1 cellular context compared by ENCODE assay signal in the genomic region with DNA sequence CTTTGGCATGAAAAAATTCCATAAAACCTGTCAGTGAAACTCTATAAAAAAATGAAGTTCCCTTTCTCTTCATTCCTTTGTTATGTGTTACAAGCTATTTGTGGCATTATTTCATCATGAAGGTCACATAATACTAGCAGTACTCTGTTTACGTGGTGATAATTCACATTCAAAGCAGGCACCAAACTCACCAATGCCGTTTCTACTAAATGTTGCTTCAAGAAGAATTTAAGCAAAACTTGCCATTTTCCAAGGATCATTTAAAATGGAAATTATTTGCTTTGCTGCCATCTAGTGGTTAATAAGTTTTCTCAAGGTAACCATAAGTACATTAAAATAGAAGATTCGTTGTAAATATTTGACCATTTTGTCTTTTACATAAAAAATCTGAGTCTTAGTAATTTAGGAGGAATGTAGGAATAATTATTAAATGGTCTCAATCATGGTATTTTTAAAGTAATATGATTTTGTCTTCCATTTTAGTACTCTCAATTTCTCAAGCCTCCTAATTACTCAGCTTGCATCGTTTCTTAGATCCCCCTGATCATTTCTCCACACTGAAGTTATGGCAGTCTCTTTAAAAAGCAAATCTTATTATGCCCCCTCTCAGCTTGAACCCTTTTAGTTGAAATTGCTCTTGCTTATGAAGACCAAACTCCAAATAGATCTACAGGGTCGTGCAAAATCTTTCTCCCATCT.
TF ChIP-seq lines count a peak whose summit lies in the region.

No MANE protein-coding gene starts in this region.

TF ChIP-seq in GM23338, 12 proteins besides CTCF, POLR2A, EP300 and RAD21 (continued from another document):
- TF ChIP-seq, protein P1, sequence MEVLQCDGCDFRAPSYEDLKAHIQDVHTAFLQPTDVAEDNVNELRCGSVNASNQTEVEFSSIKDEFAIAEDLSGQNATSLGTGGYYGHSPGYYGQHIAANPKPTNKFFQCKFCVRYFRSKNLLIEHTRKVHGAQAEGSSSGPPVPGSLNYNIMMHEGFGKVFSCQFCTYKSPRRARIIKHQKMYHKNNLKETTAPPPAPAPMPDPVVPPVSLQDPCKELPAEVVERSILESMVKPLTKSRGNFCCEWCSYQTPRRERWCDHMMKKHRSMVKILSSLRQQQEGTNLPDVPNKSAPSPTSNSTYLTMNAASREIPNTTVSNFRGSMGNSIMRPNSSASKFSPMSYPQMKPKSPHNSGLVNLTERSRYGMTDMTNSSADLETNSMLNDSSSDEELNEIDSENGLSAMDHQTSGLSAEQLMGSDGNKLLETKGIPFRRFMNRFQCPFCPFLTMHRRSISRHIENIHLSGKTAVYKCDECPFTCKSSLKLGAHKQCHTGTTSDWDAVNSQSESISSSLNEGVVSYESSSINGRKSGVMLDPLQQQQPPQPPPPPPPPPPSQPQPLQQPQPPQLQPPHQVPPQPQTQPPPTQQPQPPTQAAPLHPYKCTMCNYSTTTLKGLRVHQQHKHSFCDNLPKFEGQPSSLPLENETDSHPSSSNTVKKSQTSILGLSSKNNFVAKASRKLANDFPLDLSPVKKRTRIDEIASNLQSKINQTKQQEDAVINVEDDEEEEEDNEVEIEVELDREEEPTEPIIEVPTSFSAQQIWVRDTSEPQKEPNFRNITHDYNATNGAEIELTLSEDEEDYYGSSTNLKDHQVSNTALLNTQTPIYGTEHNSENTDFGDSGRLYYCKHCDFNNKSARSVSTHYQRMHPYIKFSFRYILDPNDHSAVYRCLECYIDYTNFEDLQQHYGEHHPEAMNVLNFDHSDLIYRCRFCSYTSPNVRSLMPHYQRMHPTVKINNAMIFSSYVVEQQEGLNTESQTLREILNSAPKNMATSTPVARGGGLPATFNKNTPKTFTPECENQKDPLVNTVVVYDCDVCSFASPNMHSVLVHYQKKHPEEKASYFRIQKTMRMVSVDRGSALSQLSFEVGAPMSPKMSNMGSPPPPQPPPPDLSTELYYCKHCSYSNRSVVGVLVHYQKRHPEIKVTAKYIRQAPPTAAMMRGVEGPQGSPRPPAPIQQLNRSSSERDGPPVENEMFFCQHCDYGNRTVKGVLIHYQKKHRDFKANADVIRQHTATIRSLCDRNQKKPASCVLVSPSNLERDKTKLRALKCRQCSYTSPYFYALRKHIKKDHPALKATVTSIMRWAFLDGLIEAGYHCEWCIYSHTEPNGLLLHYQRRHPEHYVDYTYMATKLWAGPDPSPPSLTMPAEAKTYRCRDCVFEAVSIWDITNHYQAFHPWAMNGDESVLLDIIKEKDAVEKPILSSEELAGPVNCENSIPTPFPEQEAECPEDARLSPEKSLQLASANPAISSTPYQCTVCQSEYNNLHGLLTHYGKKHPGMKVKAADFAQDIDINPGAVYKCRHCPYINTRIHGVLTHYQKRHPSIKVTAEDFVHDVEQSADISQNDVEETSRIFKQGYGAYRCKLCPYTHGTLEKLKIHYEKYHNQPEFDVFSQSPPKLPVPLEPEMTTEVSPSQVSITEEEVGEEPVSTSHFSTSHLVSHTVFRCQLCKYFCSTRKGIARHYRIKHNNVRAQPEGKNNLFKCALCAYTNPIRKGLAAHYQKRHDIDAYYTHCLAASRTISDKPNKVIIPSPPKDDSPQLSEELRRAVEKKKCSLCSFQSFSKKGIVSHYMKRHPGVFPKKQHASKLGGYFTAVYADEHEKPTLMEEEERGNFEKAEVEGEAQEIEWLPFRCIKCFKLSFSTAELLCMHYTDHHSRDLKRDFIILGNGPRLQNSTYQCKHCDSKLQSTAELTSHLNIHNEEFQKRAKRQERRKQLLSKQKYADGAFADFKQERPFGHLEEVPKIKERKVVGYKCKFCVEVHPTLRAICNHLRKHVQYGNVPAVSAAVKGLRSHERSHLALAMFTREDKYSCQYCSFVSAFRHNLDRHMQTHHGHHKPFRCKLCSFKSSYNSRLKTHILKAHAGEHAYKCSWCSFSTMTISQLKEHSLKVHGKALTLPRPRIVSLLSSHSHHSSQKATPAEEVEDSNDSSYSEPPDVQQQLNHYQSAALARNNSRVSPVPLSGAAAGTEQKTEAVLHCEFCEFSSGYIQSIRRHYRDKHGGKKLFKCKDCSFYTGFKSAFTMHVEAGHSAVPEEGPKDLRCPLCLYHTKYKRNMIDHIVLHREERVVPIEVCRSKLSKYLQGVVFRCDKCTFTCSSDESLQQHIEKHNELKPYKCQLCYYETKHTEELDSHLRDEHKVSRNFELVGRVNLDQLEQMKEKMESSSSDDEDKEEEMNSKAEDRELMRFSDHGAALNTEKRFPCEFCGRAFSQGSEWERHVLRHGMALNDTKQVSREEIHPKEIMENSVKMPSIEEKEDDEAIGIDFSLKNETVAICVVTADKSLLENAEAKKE (CRISPR knock-in tag; IDR thresholded peaks at IDR 0.05), result no peak
- TF ChIP-seq NANOG (IDR thresholded peaks at IDR 0.05; ENCODE audit: borderline replicate concordance) (no peak), ZNF114 (CRISPR knock-in tag; IDR thresholded peaks at IDR 0.05) (no peak), ZNF331 (CRISPR knock-in tag; IDR thresholded peaks at IDR 0.05; ENCODE audit: low read depth) (no peak), STAT1 (IDR thresholded peaks at IDR 0.05; ENCODE audit: unreplicated experiment) (no peak), EZH2 (IDR thresholded peaks at IDR 0.05; ENCODE audit: low read depth, unreplicated experiment) (no peak)
- TF ChIP-seq, protein P2, sequence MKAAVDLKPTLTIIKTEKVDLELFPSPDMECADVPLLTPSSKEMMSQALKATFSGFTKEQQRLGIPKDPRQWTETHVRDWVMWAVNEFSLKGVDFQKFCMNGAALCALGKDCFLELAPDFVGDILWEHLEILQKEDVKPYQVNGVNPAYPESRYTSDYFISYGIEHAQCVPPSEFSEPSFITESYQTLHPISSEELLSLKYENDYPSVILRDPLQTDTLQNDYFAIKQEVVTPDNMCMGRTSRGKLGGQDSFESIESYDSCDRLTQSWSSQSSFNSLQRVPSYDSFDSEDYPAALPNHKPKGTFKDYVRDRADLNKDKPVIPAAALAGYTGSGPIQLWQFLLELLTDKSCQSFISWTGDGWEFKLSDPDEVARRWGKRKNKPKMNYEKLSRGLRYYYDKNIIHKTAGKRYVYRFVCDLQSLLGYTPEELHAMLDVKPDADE (IDR thresholded peaks at IDR 0.05), result no peak
TF ChIP-seq in GM23338: peak in this region for 0.
